Comparison of ENCODE assay signal across 1 cellular context in genomic region chr12:120041386-120042231, GRCh38.
TF ChIP-seq lines count a peak whose summit lies in the region.

No MANE protein-coding gene starts in this region.

TF ChIP-seq in GM23338, 12 proteins besides CTCF, POLR2A, EP300 and RAD21 (continued from another document):
- TF ChIP-seq, protein P1, sequence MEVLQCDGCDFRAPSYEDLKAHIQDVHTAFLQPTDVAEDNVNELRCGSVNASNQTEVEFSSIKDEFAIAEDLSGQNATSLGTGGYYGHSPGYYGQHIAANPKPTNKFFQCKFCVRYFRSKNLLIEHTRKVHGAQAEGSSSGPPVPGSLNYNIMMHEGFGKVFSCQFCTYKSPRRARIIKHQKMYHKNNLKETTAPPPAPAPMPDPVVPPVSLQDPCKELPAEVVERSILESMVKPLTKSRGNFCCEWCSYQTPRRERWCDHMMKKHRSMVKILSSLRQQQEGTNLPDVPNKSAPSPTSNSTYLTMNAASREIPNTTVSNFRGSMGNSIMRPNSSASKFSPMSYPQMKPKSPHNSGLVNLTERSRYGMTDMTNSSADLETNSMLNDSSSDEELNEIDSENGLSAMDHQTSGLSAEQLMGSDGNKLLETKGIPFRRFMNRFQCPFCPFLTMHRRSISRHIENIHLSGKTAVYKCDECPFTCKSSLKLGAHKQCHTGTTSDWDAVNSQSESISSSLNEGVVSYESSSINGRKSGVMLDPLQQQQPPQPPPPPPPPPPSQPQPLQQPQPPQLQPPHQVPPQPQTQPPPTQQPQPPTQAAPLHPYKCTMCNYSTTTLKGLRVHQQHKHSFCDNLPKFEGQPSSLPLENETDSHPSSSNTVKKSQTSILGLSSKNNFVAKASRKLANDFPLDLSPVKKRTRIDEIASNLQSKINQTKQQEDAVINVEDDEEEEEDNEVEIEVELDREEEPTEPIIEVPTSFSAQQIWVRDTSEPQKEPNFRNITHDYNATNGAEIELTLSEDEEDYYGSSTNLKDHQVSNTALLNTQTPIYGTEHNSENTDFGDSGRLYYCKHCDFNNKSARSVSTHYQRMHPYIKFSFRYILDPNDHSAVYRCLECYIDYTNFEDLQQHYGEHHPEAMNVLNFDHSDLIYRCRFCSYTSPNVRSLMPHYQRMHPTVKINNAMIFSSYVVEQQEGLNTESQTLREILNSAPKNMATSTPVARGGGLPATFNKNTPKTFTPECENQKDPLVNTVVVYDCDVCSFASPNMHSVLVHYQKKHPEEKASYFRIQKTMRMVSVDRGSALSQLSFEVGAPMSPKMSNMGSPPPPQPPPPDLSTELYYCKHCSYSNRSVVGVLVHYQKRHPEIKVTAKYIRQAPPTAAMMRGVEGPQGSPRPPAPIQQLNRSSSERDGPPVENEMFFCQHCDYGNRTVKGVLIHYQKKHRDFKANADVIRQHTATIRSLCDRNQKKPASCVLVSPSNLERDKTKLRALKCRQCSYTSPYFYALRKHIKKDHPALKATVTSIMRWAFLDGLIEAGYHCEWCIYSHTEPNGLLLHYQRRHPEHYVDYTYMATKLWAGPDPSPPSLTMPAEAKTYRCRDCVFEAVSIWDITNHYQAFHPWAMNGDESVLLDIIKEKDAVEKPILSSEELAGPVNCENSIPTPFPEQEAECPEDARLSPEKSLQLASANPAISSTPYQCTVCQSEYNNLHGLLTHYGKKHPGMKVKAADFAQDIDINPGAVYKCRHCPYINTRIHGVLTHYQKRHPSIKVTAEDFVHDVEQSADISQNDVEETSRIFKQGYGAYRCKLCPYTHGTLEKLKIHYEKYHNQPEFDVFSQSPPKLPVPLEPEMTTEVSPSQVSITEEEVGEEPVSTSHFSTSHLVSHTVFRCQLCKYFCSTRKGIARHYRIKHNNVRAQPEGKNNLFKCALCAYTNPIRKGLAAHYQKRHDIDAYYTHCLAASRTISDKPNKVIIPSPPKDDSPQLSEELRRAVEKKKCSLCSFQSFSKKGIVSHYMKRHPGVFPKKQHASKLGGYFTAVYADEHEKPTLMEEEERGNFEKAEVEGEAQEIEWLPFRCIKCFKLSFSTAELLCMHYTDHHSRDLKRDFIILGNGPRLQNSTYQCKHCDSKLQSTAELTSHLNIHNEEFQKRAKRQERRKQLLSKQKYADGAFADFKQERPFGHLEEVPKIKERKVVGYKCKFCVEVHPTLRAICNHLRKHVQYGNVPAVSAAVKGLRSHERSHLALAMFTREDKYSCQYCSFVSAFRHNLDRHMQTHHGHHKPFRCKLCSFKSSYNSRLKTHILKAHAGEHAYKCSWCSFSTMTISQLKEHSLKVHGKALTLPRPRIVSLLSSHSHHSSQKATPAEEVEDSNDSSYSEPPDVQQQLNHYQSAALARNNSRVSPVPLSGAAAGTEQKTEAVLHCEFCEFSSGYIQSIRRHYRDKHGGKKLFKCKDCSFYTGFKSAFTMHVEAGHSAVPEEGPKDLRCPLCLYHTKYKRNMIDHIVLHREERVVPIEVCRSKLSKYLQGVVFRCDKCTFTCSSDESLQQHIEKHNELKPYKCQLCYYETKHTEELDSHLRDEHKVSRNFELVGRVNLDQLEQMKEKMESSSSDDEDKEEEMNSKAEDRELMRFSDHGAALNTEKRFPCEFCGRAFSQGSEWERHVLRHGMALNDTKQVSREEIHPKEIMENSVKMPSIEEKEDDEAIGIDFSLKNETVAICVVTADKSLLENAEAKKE (CRISPR knock-in tag; IDR thresholded peaks at IDR 0.05), result no peak
- TF ChIP-seq EZH2phosphoT487 (IDR thresholded peaks at IDR 0.05; ENCODE audit: unreplicated experiment) (no peak), ZNF114 (CRISPR knock-in tag; IDR thresholded peaks at IDR 0.05) (no peak)
- TF ChIP-seq, protein P2, sequence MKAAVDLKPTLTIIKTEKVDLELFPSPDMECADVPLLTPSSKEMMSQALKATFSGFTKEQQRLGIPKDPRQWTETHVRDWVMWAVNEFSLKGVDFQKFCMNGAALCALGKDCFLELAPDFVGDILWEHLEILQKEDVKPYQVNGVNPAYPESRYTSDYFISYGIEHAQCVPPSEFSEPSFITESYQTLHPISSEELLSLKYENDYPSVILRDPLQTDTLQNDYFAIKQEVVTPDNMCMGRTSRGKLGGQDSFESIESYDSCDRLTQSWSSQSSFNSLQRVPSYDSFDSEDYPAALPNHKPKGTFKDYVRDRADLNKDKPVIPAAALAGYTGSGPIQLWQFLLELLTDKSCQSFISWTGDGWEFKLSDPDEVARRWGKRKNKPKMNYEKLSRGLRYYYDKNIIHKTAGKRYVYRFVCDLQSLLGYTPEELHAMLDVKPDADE (IDR thresholded peaks at IDR 0.05), result no peak
